27 cellular contexts compared by ENCODE assay signal in the genomic region with DNA sequence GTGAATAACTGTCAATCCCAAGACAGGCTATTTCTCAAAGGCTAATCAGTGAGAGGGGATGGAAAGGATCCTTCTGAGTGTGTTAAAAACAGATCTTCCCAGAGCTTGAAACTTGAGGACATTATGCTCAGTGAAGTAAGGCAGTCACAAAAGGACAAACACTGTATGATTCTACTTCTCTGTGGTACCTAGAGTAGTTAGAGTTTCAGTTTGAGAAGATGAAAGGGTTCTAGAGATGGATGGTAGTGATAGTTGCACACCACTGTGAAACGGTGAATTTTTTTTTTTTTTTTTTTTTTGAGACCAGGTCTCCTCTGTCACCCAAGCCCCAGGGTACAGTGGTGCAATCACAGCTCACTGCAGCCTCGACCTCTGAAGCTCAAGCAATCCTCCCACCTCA.
DNase-seq lines count a peak whose midpoint lies in the region; ATAC-seq and FAIRE-seq lines count a peak whose summit lies in the region.
"Had no signal": no experiment of that assay in that cellular context is flagged by ENCODE, and none has a peak within 500 bp of the region (broad histone marks: within the 10 kb centered on the region; RNA-seq: fewer than 3 reads in every experiment).

No MANE protein-coding gene starts in this region.

- POLR2A ChIA-PET in activated naive CD8-positive, alpha-beta T cell treated with anti-CD3 and anti-CD28 coated beads, Interleukin-2, amount 10 ng/mL, durations not matched to agents 7 days and 5 days (lab: Charles Lee): interaction anchor here (0.7 kb wide), 1 partner anchor 62 kb away, joined by 7 read pairs; no protein-coding TSS in a partner anchor
- POLR2A ChIA-PET in activated CD8-positive, alpha-beta T cell treated with anti-CD3 and anti-CD28 coated beads, Interleukin-2, amount 10 ng/mL, durations not matched to agents 7 days and 5 days (lab: Charles Lee): interaction anchor here (1.0 kb wide), 1 partner anchor 29 kb away, joined by 5 read pairs; no protein-coding TSS in a partner anchor

- no peaks in the 10 kb centered on the region for H3K9me3 Mint-ChIP-seq in activated naive CD8-positive, alpha-beta T cell treated with anti-CD3 and anti-CD28 coated beads, Interleukin-2, amount 10 ng/mL, durations not matched to agents 7 days and 5 days
- H3K9me3 Mint-ChIP-seq in activated naive CD8-positive, alpha-beta T cell treated with anti-CD3 and anti-CD28 coated beads for 36 hours: no peaks in the 10 kb centered on the region
- no peaks in the 10 kb centered on the region for H3K9me3 Mint-ChIP-seq in activated CD8-positive, alpha-beta T cell treated with anti-CD3 and anti-CD28 coated beads, Interleukin-2, amount 10 ng/mL, durations not matched to agents 7 days and 5 days (ENCODE audit: insufficient read depth)
- H3K9me3 Mint-ChIP-seq: CD8-positive, alpha-beta T cell; natural killer cell; stimulated activated naive B cell treated with anti-CD40 and anti-IgM and Interleukin-4, amounts not matched to agents 10 μg/mL and 1 μg/mL and 100 μg/mL, for 72 hours had no signal

- no peak overlapping the region for H3K4me3 Mint-ChIP-seq in activated naive CD8-positive, alpha-beta T cell treated with anti-CD3 and anti-CD28 coated beads, Interleukin-2, amount 10 ng/mL, durations not matched to agents 7 days and 5 days
- H3K4me3 Mint-ChIP-seq in activated naive CD8-positive, alpha-beta T cell treated with anti-CD3 and anti-CD28 coated beads for 36 hours: no peak overlapping the region
- H3K4me3 Mint-ChIP-seq in activated CD8-positive, alpha-beta T cell treated with anti-CD3 and anti-CD28 coated beads, Interleukin-2, amount 10 ng/mL, durations not matched to agents 7 days and 5 days: no peak overlapping the region
- H3K4me3 Mint-ChIP-seq: CD8-positive, alpha-beta T cell; natural killer cell; stimulated activated naive B cell treated with anti-CD40 and anti-IgM and Interleukin-4, amounts not matched to agents 10 μg/mL and 1 μg/mL and 100 μg/mL, for 72 hours had no signal

- CTCF ChIA-PET in activated CD8-positive, alpha-beta T cell treated with anti-CD3 and anti-CD28 coated beads, Interleukin-2, amount 10 ng/mL, durations not matched to agents 7 days and 5 days (lab: Charles Lee): interaction anchor here (0.7 to 2.4 kb wide), 9 partner anchors 10 to 136 kb away, joined by 3 to 17 read pairs (median 5); partner anchors contain the start of gene SAMD4A

- no peaks in the 10 kb centered on the region for H3K36me3 Mint-ChIP-seq in activated naive CD8-positive, alpha-beta T cell treated with anti-CD3 and anti-CD28 coated beads, Interleukin-2, amount 10 ng/mL, durations not matched to agents 7 days and 5 days
- peaks cover 1% of the 10 kb centered on the region for H3K36me3 Mint-ChIP-seq in activated naive CD8-positive, alpha-beta T cell treated with anti-CD3 and anti-CD28 coated beads for 36 hours
- H3K36me3 Mint-ChIP-seq in activated CD8-positive, alpha-beta T cell treated with anti-CD3 and anti-CD28 coated beads, Interleukin-2, amount 10 ng/mL, durations not matched to agents 7 days and 5 days (ENCODE audit: low read depth): no peaks in the 10 kb centered on the region
- H3K36me3 Mint-ChIP-seq: CD8-positive, alpha-beta T cell; natural killer cell had no signal

- no peak for DNase-seq in activated naive CD8-positive, alpha-beta T cell treated with anti-CD3 and anti-CD28 coated beads, Interleukin-2, amount 10 ng/mL, durations not matched to agents 7 days and 5 days
- DNase-seq in activated naive CD8-positive, alpha-beta T cell treated with anti-CD3 and anti-CD28 coated beads for 36 hours: no peak
- DNase-seq in GM18507 (ENCODE audit: extremely low spot score, insufficient read length, low read depth) (no peak), amygdala (lab: John Stamatoyannopoulos, UW) (no peak)
- DNase-seq in activated CD8-positive, alpha-beta T cell treated with anti-CD3 and anti-CD28 coated beads, Interleukin-2, amount 10 ng/mL, durations not matched to agents 7 days and 5 days: no peak
- DNase-seq in stimulated activated naive CD8-positive, alpha-beta T cell treated with anti-CD3 and anti-CD28 coated beads, Interleukin-15, Interleukin-2, amounts not matched to agents 100 U/mL and 50 U/mL, for 24 hours: no peak
- DNase-seq in stimulated activated CD4-positive, alpha-beta T cell treated with anti-CD3 and anti-CD28 coated beads, Interleukin-2, amount 100 ng/mL, for 48 hours: no peak
- DNase-seq: activated CD4-positive, alpha-beta T cell treated with anti-CD3 and anti-CD28 coated beads, Interleukin-2, amount 50 U/mL, for 48 hours; activated gamma-delta T cell treated with Interleukin-2 at 50 U/mL for 16 hours; activated T-cell treated with anti-CD3 and anti-CD28 coated beads for 4 hours; adrenal gland; BE2C; brain microvascular endothelial cell; CD8-positive, alpha-beta T cell; foreskin melanocyte; Karpas-422; mammary epithelial cell; mucosa of descending colon; natural killer cell; NCI-H1417 treated with DMSO at 0.1 percent for 48 hours; NCI-H2029 treated with DMSO at 0.1 percent for 48 hours; NCI-H526 treated with DMSO at 0.1 percent for 48 hours; NK-92 treated with Interleukin-12 subunit alpha and Interleukin-12 subunit beta, amount 100 ng/mL, for 24 hours; nucleus accumbens; SK-N-SH; stimulated activated naive B cell treated with anti-CD40 and anti-IgM and Interleukin-4, amounts not matched to agents 10 μg/mL and 1 μg/mL and 100 μg/mL, for 72 hours had no signal

- FAIRE-seq in GM18507 (lab: Jason Lieb, UNC): peak; percentile 42
- FAIRE-seq: H54 had no signal

- peak; percentile 84 for ATAC-seq in activated naive CD8-positive, alpha-beta T cell treated with anti-CD3 and anti-CD28 coated beads, Interleukin-2, amount 10 ng/mL, durations not matched to agents 7 days and 5 days (ENCODE audit: low read depth)
- ATAC-seq in activated CD8-positive, alpha-beta T cell treated with anti-CD3 and anti-CD28 coated beads, Interleukin-2, amount 10 ng/mL, durations not matched to agents 7 days and 5 days: peak; percentile 67
- ATAC-seq in stimulated activated naive CD8-positive, alpha-beta T cell treated with anti-CD3 and anti-CD28 coated beads, Interleukin-15, Interleukin-2, amounts not matched to agents 100 U/mL and 50 U/mL, for 24 hours: peak; percentile 57
- ATAC-seq: CD8-positive, alpha-beta T cell; mucosa of descending colon; natural killer cell; stimulated activated naive B cell treated with anti-CD40 and anti-IgM and Interleukin-4, amounts not matched to agents 10 μg/mL and 1 μg/mL and 100 μg/mL, for 72 hours had no signal

- H3K27ac Mint-ChIP-seq in activated naive CD8-positive, alpha-beta T cell treated with anti-CD3 and anti-CD28 coated beads, Interleukin-2, amount 10 ng/mL, durations not matched to agents 7 days and 5 days: no peak overlapping the region
- H3K27ac Mint-ChIP-seq in activated naive CD8-positive, alpha-beta T cell treated with anti-CD3 and anti-CD28 coated beads for 36 hours: no peak overlapping the region
- H3K27ac Mint-ChIP-seq in activated CD8-positive, alpha-beta T cell treated with anti-CD3 and anti-CD28 coated beads, Interleukin-2, amount 10 ng/mL, durations not matched to agents 7 days and 5 days: no peak overlapping the region
- H3K27ac Mint-ChIP-seq: CD8-positive, alpha-beta T cell; natural killer cell; stimulated activated naive B cell treated with anti-CD40 and anti-IgM and Interleukin-4, amounts not matched to agents 10 μg/mL and 1 μg/mL and 100 μg/mL, for 72 hours had no signal

- H3K4me1 Mint-ChIP-seq in activated naive CD8-positive, alpha-beta T cell treated with anti-CD3 and anti-CD28 coated beads, Interleukin-2, amount 10 ng/mL, durations not matched to agents 7 days and 5 days: peaks cover 8% of the 10 kb centered on the region
- H3K4me1 Mint-ChIP-seq in activated naive CD8-positive, alpha-beta T cell treated with anti-CD3 and anti-CD28 coated beads for 36 hours: peaks cover 5% of the 10 kb centered on the region
- H3K4me1 Mint-ChIP-seq in activated CD8-positive, alpha-beta T cell treated with anti-CD3 and anti-CD28 coated beads, Interleukin-2, amount 10 ng/mL, durations not matched to agents 7 days and 5 days (ENCODE audit: low read depth): peaks cover 12% of the 10 kb centered on the region
- H3K4me1 Mint-ChIP-seq: natural killer cell had no signal

- peaks cover 35% of the 10 kb centered on the region for H3K27me3 Mint-ChIP-seq in activated naive CD8-positive, alpha-beta T cell treated with anti-CD3 and anti-CD28 coated beads, Interleukin-2, amount 10 ng/mL, durations not matched to agents 7 days and 5 days
- H3K27me3 Mint-ChIP-seq in activated naive CD8-positive, alpha-beta T cell treated with anti-CD3 and anti-CD28 coated beads for 36 hours: peaks cover 12% of the 10 kb centered on the region
- peaks cover 18% of the 10 kb centered on the region for H3K27me3 Mint-ChIP-seq in activated CD8-positive, alpha-beta T cell treated with anti-CD3 and anti-CD28 coated beads, Interleukin-2, amount 10 ng/mL, durations not matched to agents 7 days and 5 days (ENCODE audit: low read depth)
- H3K27me3 Mint-ChIP-seq: stimulated activated naive B cell treated with anti-CD40 and anti-IgM and Interleukin-4, amounts not matched to agents 10 μg/mL and 1 μg/mL and 100 μg/mL, for 72 hours had no signal
